Comparison of ENCODE assay signal across 32 cellular contexts in the genomic region with DNA sequence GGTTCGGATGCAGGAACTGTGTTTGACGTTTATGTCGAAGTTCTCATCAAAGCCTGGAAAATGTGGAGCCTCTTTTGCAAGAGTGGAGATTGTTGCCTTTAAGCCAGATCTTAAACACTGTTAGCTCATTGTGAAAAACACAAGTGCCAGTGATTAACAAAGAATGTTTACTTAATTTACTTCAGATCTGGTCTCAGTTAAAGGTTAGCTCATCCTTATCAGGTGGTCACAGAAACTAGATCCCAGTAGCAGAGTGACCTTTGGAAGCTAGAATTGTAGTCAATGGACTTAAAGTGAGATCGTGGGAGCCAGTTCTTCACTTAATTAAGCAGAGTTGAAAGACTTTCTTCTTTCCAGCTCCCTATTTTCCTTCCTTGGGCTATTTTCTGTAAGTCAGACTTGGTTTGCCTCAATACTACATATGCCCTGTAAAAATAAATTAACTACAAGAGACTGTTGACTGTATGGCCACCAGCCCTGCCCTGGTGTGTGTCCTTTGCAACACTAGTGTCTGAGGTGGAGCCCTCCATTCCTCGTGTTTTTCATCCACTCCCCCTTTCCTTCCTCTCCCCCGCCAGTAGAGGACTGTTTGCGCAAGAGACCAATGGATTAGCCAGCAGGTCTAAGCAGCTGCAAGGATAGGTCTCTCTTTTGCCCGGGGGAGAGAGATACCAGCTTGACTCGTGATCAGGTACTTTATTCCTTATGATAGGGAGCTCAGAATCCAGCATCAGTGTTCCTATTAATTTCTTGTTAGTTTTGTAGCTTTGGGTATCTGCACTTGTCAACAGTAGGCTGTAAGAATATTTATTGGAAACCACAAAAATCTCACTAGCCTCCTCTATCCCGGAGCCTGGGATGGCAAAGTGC. TPM values are rescaled to one million over a fixed set of nuclear protein-coding genes. Genes with fewer than 3 reads are reported as not detected.
A peak's percentile ranks its signal among the peaks of the same experiment; 100 is the strongest.
DNase-seq lines count a peak whose midpoint lies in the region; ATAC-seq and TF ChIP-seq lines count a peak whose summit lies in the region.
"Had no signal": no experiment of that assay in that cellular context is flagged by ENCODE, and none has a peak within 500 bp of the region (broad histone marks: within the 10 kb centered on the region; RNA-seq: fewer than 3 reads in every experiment).

No MANE protein-coding gene starts in this region.

- H3K79me2 ChIP-seq in GM23248 (ENCODE audit: insufficient read depth) = no peaks in the 10 kb centered on the region

- no peaks in the 10 kb centered on the region for H3K36me3 Mint-ChIP-seq in endodermal cell (ENCODE audit: low read depth)
- H3K36me3 Mint-ChIP-seq in activated T-helper 1 cell treated with anti-CD3 and anti-CD28 coated beads, Interleukin-12 subunit alpha, Interleukin-12 subunit beta, Interleukin-2, Interleukin-4 antibody, amounts not matched to agents 30 ng/mL and 10 ng/mL and 1 ng/mL, durations not matched to agents 14 hours and 24 hours and 36 hours (ENCODE audit: low read depth) = no peaks in the 10 kb centered on the region
- H3K36me3 Mint-ChIP-seq: mesothelial cell of epicardium; naive thymus-derived CD8-positive, alpha-beta T cell; stimulated activated memory B cell treated with anti-CD40 and anti-IgM and Interleukin-4, amounts not matched to agents 10 μg/mL and 1 μg/mL and 100 μg/mL, for 72 hours; T-cell had no signal

- peak; percentile 11 for DNase-seq in GM23248
- DNase-seq in NCI-H226 = peak; percentile 76
- peak; percentile 62 for DNase-seq in endodermal cell
- DNase-seq in activated T-helper 1 cell treated with anti-CD3 and anti-CD28 coated beads, Interleukin-12 subunit alpha, Interleukin-12 subunit beta, Interleukin-2, Interleukin-4 antibody, amounts not matched to agents 30 ng/mL and 10 ng/mL and 1 ng/mL, durations not matched to agents 14 hours and 24 hours and 36 hours (ENCODE audit: low spot score) = no peak
- no peak for DNase-seq in body of pancreas
- DNase-seq: activated CD4-positive, alpha-beta T cell treated with anti-CD3 and anti-CD28 coated beads for 48 hours; activated naive CD4-positive, alpha-beta T cell treated with Interleukin-2 at 50 U/mL for 16 hours; activated T-cell treated with anti-CD3 and anti-CD28 coated beads, Interleukin-2, amount 50 U/mL, for 48 hours; adrenal gland; DMS79 treated with DMSO at 0.1 percent for 48 hours; glutamatergic neuron; H7; left colon; naive thymus-derived CD8-positive, alpha-beta T cell; NCI-H1436; NCI-H510A treated with DMSO at 0.1 percent for 48 hours; retina; spleen; stimulated activated CD4-positive, alpha-beta T cell treated with anti-CD3 and anti-CD28 coated beads, Interleukin-4, amount 100 ng/mL, for 1 hour; T-cell; uterus had no signal

- H3K9me3 ChIP-seq in GM23248 (ENCODE audit: low read depth) = no peaks in the 10 kb centered on the region
- no peaks in the 10 kb centered on the region for H3K9me3 ChIP-seq in endodermal cell (ENCODE audit: control insufficient read depth, low read length)
- no peaks in the 10 kb centered on the region for H3K9me3 ChIP-seq in liver (ENCODE audit: control insufficient read depth in 4 of 4, low read length in 3 of 4)
- H3K9me3 ChIP-seq in body of pancreas = no peaks in the 10 kb centered on the region
- H3K9me3 ChIP-seq: adrenal gland, SJSA1, spleen, uterus had no signal

- no peaks in the 10 kb centered on the region for H3K9me3 Mint-ChIP-seq in endodermal cell
- no peaks in the 10 kb centered on the region for H3K9me3 Mint-ChIP-seq in activated T-helper 1 cell treated with anti-CD3 and anti-CD28 coated beads, Interleukin-12 subunit alpha, Interleukin-12 subunit beta, Interleukin-2, Interleukin-4 antibody, amounts not matched to agents 30 ng/mL and 10 ng/mL and 1 ng/mL, durations not matched to agents 14 hours and 24 hours and 36 hours
- H3K9me3 Mint-ChIP-seq: mesothelial cell of epicardium; naive thymus-derived CD8-positive, alpha-beta T cell; stimulated activated memory B cell treated with anti-CD40 and anti-IgM and Interleukin-4, amounts not matched to agents 10 μg/mL and 1 μg/mL and 100 μg/mL, for 72 hours; T-cell had no signal

- ATAC-seq in activated CD4-positive, CD25-positive, alpha-beta regulatory T cell treated with anti-CD3 and anti-CD28 coated beads, Interleukin-2, amount 50 U/mL, for 24 hours = no peak
- ATAC-seq in GM21619 (IDR thresholded peaks at IDR 0.05; ENCODE audit: unreplicated experiment) (no peak), body of pancreas (no peak)
- ATAC-seq: left colon; naive thymus-derived CD8-positive, alpha-beta T cell; stimulated activated memory B cell treated with anti-CD40 and anti-IgM and Interleukin-4, amounts not matched to agents 10 μg/mL and 1 μg/mL and 100 μg/mL, for 72 hours; T-cell had no signal

- peak overlapping the region; percentile 30 for H3K4me3 Mint-ChIP-seq in endodermal cell
- H3K4me3 Mint-ChIP-seq in activated T-helper 1 cell treated with anti-CD3 and anti-CD28 coated beads, Interleukin-12 subunit alpha, Interleukin-12 subunit beta, Interleukin-2, Interleukin-4 antibody, amounts not matched to agents 30 ng/mL and 10 ng/mL and 1 ng/mL, durations not matched to agents 14 hours and 24 hours and 36 hours = no peak overlapping the region
- H3K4me3 Mint-ChIP-seq: mesothelial cell of epicardium; naive thymus-derived CD8-positive, alpha-beta T cell; stimulated activated memory B cell treated with anti-CD40 and anti-IgM and Interleukin-4, amounts not matched to agents 10 μg/mL and 1 μg/mL and 100 μg/mL, for 72 hours; T-cell had no signal

- peaks cover 56% of the 10 kb centered on the region for H3K4me1 Mint-ChIP-seq in endodermal cell
- H3K4me1 Mint-ChIP-seq in activated T-helper 1 cell treated with anti-CD3 and anti-CD28 coated beads, Interleukin-12 subunit alpha, Interleukin-12 subunit beta, Interleukin-2, Interleukin-4 antibody, amounts not matched to agents 30 ng/mL and 10 ng/mL and 1 ng/mL, durations not matched to agents 14 hours and 24 hours and 36 hours (ENCODE audit: low read depth) = peaks cover 6% of the 10 kb centered on the region
- H3K4me1 Mint-ChIP-seq: mesothelial cell of epicardium; naive thymus-derived CD8-positive, alpha-beta T cell; stimulated activated memory B cell treated with anti-CD40 and anti-IgM and Interleukin-4, amounts not matched to agents 10 μg/mL and 1 μg/mL and 100 μg/mL, for 72 hours; T-cell had no signal

- TF ChIP-seq POLR2A in body of pancreas (IDR thresholded peaks at IDR 0.05) = no peak

- H3K27ac ChIP-seq in GM23248 = no peak overlapping the region
- peak overlapping the region; percentile 15 for H3K27ac ChIP-seq in endodermal cell (ENCODE audit: low read depth, low read length)
- H3K27ac ChIP-seq in liver (ENCODE audit: low read depth in 1 of 2, low read length in 2 of 2) = peak overlapping the region; percentile 80 to 85
- H3K27ac ChIP-seq in body of pancreas = no peak overlapping the region
- H3K27ac ChIP-seq: adrenal gland, SJSA1, spleen, uterus had no signal

- no peak overlapping the region for H3K4me3 ChIP-seq in GM23248
- H3K4me3 ChIP-seq in endodermal cell (ENCODE audit: low read length) = peak overlapping the region; percentile 16
- H3K4me3 ChIP-seq in liver (ENCODE audit: low read depth in 1 of 3, low read length in 3 of 3) = peak overlapping the region in 1 of 3 donors; percentile 3
- no peak overlapping the region for H3K4me3 ChIP-seq in body of pancreas
- H3K4me3 ChIP-seq: adrenal gland, SJSA1, spleen, uterus had no signal

- H3K9ac ChIP-seq in GM23248 = no peak overlapping the region
- peak overlapping the region; percentile 28 for H3K9ac ChIP-seq in endodermal cell (ENCODE audit: extremely low read depth, low read length, poor library complexity, severe bottlenecking)
- H3K9ac ChIP-seq in liver (ENCODE audit: low read depth in 1 of 2, low read length in 2 of 2) = no peak overlapping the region

- no peaks in the 10 kb centered on the region for H3K27me3 ChIP-seq in GM23248 (replicated peaks; ENCODE audit: insufficient read depth)
- peaks cover 19% of the 10 kb centered on the region for H3K27me3 ChIP-seq in endodermal cell (ENCODE audit: control insufficient read depth, insufficient read depth, low read length, poor library complexity, severe bottlenecking)
- H3K27me3 ChIP-seq in liver (ENCODE audit: control insufficient read depth in 4 of 4, insufficient read depth in 4 of 4, low read length in 3 of 4) = no peaks in the 10 kb centered on the region
- no peaks in the 10 kb centered on the region for H3K27me3 ChIP-seq in body of pancreas
- H3K27me3 ChIP-seq: SJSA1, uterus had no signal

- H3F3A ChIP-seq in GM23248 (ENCODE audit: insufficient read depth) = peaks cover 20% of the 10 kb centered on the region

- H3K4me1 ChIP-seq in GM23248 (ENCODE audit: insufficient read depth) = peaks cover 17% of the 10 kb centered on the region
- H3K4me1 ChIP-seq in endodermal cell (ENCODE audit: control insufficient read depth, insufficient read depth, low read length) = peaks cover 11% of the 10 kb centered on the region
- H3K4me1 ChIP-seq in liver (ENCODE audit: control insufficient read depth in 4 of 4, insufficient read depth in 4 of 4, low read length in 3 of 4) = peaks cover 4 to 34% (median 27%) of the 10 kb centered on the region in 4 donors
- H3K4me1 ChIP-seq in body of pancreas = no peaks in the 10 kb centered on the region
- H3K4me1 ChIP-seq: adrenal gland, spleen, uterus had no signal

- peak overlapping the region; percentile 96 for H3K27ac Mint-ChIP-seq in endodermal cell
- H3K27ac Mint-ChIP-seq in activated T-helper 1 cell treated with anti-CD3 and anti-CD28 coated beads, Interleukin-12 subunit alpha, Interleukin-12 subunit beta, Interleukin-2, Interleukin-4 antibody, amounts not matched to agents 30 ng/mL and 10 ng/mL and 1 ng/mL, durations not matched to agents 14 hours and 24 hours and 36 hours = no peak overlapping the region
- H3K27ac Mint-ChIP-seq: mesothelial cell of epicardium; naive thymus-derived CD8-positive, alpha-beta T cell; stimulated activated memory B cell treated with anti-CD40 and anti-IgM and Interleukin-4, amounts not matched to agents 10 μg/mL and 1 μg/mL and 100 μg/mL, for 72 hours; T-cell had no signal

- no peak overlapping the region for H3K4me2 ChIP-seq in GM23248 (ENCODE audit: unreplicated experiment)

- H4K20me1 ChIP-seq in GM23248 (ENCODE audit: insufficient read depth) = no peaks in the 10 kb centered on the region

- TF ChIP-seq RAD21 in liver (IDR thresholded peaks at IDR 0.05) = peak; percentile 26

- no peak overlapping the region for H2AFZ ChIP-seq in GM23248

- no peaks in the 10 kb centered on the region for H3K9me2 ChIP-seq in GM23248 (ENCODE audit: insufficient read depth)

- in situ Hi-C loops in GM23248 (cut with MboI) = no loop called here

- WGBS in GM23248 (ENCODE audit: low coverage in 1 of 2, low lambda C conversion rate in 2 of 2, missing lambda C conversion rate in 2 of 2), 2 experiments = 74 to 75% methylated on average over 10 of the region's 10 CpGs
- WGBS in endodermal cell (ENCODE audit: insufficient coverage in 1 of 2, insufficient read length in 1 of 2), 2 experiments = 58 to 73% methylated on average over 8 to 10 of the region's 10 CpGs
- WGBS in liver = 26% methylated on average over 10 of the region's 10 CpGs
- WGBS in body of pancreas, 2 donors = 35% methylated on average over 10 of the region's 10 CpGs

- intact Hi-C loops in activated T-helper 1 cell treated with anti-CD3 and anti-CD28 coated beads, Interleukin-12 subunit alpha, Interleukin-12 subunit beta, Interleukin-2, Interleukin-4 antibody, amounts not matched to agents 30 ng/mL and 10 ng/mL and 1 ng/mL, durations not matched to agents 14 hours and 24 hours and 36 hours (cut with micrococcal nuclease) = no loop called here
- intact Hi-C loops in body of pancreas (cut with DNase I) = no loop called here

- TF ChIP-seq CTCF in endodermal cell (conservative IDR thresholded peaks at IDR 0.05) (peak; percentile 49), liver (IDR thresholded peaks at IDR 0.05; ENCODE audit: low read depth, low read length, missing input control) (no peak), body of pancreas (IDR thresholded peaks at IDR 0.05) (no peak)

- no peaks in the 10 kb centered on the region for H3K36me3 ChIP-seq in GM23248 (ENCODE audit: low read depth)
- H3K36me3 ChIP-seq in endodermal cell (ENCODE audit: control insufficient read depth, insufficient read depth, low read length) = no peaks in the 10 kb centered on the region
- no peaks in the 10 kb centered on the region for H3K36me3 ChIP-seq in liver (ENCODE audit: control insufficient read depth in 4 of 4, insufficient read depth in 3 of 4, low read depth in 1 of 4, low read length in 3 of 4)
- no peaks in the 10 kb centered on the region for H3K36me3 ChIP-seq in body of pancreas (replicated peaks in 1 of 2; ENCODE audit: insufficient read depth in 1 of 2, low read depth in 2 of 2)
- H3K36me3 ChIP-seq: adrenal gland, SJSA1, spleen, uterus had no signal

- peaks cover 29% of the 10 kb centered on the region for H3K27me3 Mint-ChIP-seq in endodermal cell (ENCODE audit: insufficient read depth)
- peaks cover 14% of the 10 kb centered on the region for H3K27me3 Mint-ChIP-seq in activated T-helper 1 cell treated with anti-CD3 and anti-CD28 coated beads, Interleukin-12 subunit alpha, Interleukin-12 subunit beta, Interleukin-2, Interleukin-4 antibody, amounts not matched to agents 30 ng/mL and 10 ng/mL and 1 ng/mL, durations not matched to agents 14 hours and 24 hours and 36 hours (ENCODE audit: insufficient read depth)

RNA-seq across cellular contexts. Expression of a gene that starts 20.2 kb away (rescaled TPM):
- 1.1 TPM in 1 of 2 replicates, not detected in the other for total RNA-seq in GM23248 (2014; rRNA removed; shearing (Covaris generic))
- not detected in 2 replicates for polyA plus RNA-seq in GM23248 (2016; fragmentation: Nextera tagmentation; extraction: Ambion mirVana)
- under 1 TPM; 0.18 to 0.29 TPM for total RNA-seq in endodermal cell
- not detected for polyA plus RNA-seq in endodermal cell (2013, experiment 1 of 2)
- not detected for polyA plus RNA-seq in endodermal cell (2013, experiment 2 of 2)
- total RNA-seq in liver = under 1 TPM; 0.05 to 0.67 TPM
- polyA plus RNA-seq in liver = under 1 TPM; 0.12 to 0.28 TPM
- total RNA-seq in activated T-helper 1 cell treated with anti-CD3 and anti-CD28 coated beads, Interleukin-12 subunit alpha, Interleukin-12 subunit beta, Interleukin-2, Interleukin-4 antibody, amounts not matched to agents 30 ng/mL and 10 ng/mL and 1 ng/mL, durations not matched to agents 14 hours and 24 hours and 36 hours = 0.29 TPM in 1 of 2 replicates, not detected in the other
- total RNA-seq in body of pancreas = not detected
- total RNA-seq: activated CD8-positive, alpha-beta memory T cell treated with anti-CD3 and anti-CD28 coated beads for 36 hours; H7; mesothelial cell of epicardium; temporal lobe had no signal

RNA-seq across cellular contexts. Expression of a gene that starts 35.3 kb away (rescaled TPM):
- not detected in 2 replicates for total RNA-seq in GM23248 (2014; rRNA removed; shearing (Covaris generic))
- not detected in 2 replicates for polyA plus RNA-seq in GM23248 (2016; fragmentation: Nextera tagmentation; extraction: Ambion mirVana)
- total RNA-seq in endodermal cell = not detected
- not detected for polyA plus RNA-seq in endodermal cell (2013, experiment 1 of 2)
- not detected for polyA plus RNA-seq in endodermal cell (2013, experiment 2 of 2)
- total RNA-seq in liver = not detected
- polyA plus RNA-seq in liver = under 1 TPM in 1 of 2 donors, not detected in 1; 0.15 TPM
- total RNA-seq in activated T-helper 1 cell treated with anti-CD3 and anti-CD28 coated beads, Interleukin-12 subunit alpha, Interleukin-12 subunit beta, Interleukin-2, Interleukin-4 antibody, amounts not matched to agents 30 ng/mL and 10 ng/mL and 1 ng/mL, durations not matched to agents 14 hours and 24 hours and 36 hours = not detected in 2 replicates
- not detected for total RNA-seq in body of pancreas
- total RNA-seq: activated CD8-positive, alpha-beta memory T cell treated with anti-CD3 and anti-CD28 coated beads for 36 hours; fibroblast of lung; H7; left colon; mesothelial cell of epicardium; naive thymus-derived CD8-positive, alpha-beta T cell; omental fat pad; spleen; T-cell had no signal
- polyA plus RNA-seq: BJ; fibroblast of lung; naive thymus-derived CD8-positive, alpha-beta T cell; spleen had no signal

RNA-seq across cellular contexts. Expression of a gene that starts 40.4 kb away (rescaled TPM):
- total RNA-seq in GM23248 (2014; rRNA removed; shearing (Covaris generic)) = 21.5 and 24.4 TPM in 2 replicates
- polyA plus RNA-seq in GM23248 (2016; fragmentation: Nextera tagmentation; extraction: Ambion mirVana) = 19.2 and 22.0 TPM in 2 replicates
- total RNA-seq in endodermal cell = under 1 TPM in 1 of 2 donors, not detected in 1; 0.35 TPM
- polyA plus RNA-seq in endodermal cell (2013, experiment 1 of 2) = 0.32 TPM
- not detected for polyA plus RNA-seq in endodermal cell (2013, experiment 2 of 2)
- 10 to 100 TPM in 1 of 2 donors, 1 to 10 TPM in 1; 6.7 to 33.9 TPM for total RNA-seq in liver
- 10 to 100 TPM; 18.3 to 20.2 TPM for polyA plus RNA-seq in liver
- total RNA-seq in activated T-helper 1 cell treated with anti-CD3 and anti-CD28 coated beads, Interleukin-12 subunit alpha, Interleukin-12 subunit beta, Interleukin-2, Interleukin-4 antibody, amounts not matched to agents 30 ng/mL and 10 ng/mL and 1 ng/mL, durations not matched to agents 14 hours and 24 hours and 36 hours = 41.7 and 45.7 TPM in 2 replicates
- 1 to 10 TPM; 4.2 to 4.6 TPM for total RNA-seq in body of pancreas
- total RNA-seq: H7 had no signal

Comparison
In these comparisons a context has a peak if more than half of its experiments do, and no peak if none do; other contexts are left out.
1. DNase-seq: peak in GM23248 (single experiment), NCI-H226 (single experiment) and endodermal cell (single experiment); none in activated T-helper 1 cell treated with anti-CD3 and anti-CD28 coated beads, Interleukin-12 subunit alpha, Interleukin-12 subunit beta, Interleukin-2, Interleukin-4 antibody, amounts not matched to agents 30 ng/mL and 10 ng/mL and 1 ng/mL, durations not matched to agents 14 hours and 24 hours and 36 hours (single experiment) and body of pancreas (0 of 4).
2. H3K27ac ChIP-seq: peak in endodermal cell (single experiment) and liver (2 of 2); none in GM23248 (single experiment) and body of pancreas (0 of 4).